In the genomic region with DNA sequence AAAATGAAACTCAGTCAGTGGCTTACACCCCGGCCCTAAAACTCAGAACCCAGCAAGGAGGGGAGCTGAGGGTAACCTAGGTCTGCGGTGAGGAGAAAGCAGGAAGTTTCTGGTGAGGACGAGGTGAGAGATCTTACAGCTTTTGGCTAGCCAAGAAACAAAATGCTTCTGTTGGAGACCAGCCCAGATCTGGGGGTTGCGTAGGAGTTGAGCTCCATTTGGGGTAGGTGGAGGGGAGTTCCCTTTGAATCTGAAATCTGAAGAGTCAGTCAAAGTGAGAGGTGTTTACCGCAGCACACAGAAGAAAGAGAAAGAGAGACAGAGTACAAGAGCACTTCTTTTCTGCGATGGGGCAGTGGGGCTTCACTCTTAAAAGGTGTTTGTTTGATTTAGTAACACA, we compare ENCODE assay signal across 8 cellular contexts. TPM values are rescaled to one million over a fixed set of nuclear protein-coding genes. Genes with fewer than 3 reads are reported as not detected.
DNase-seq lines count a peak whose midpoint lies in the region; ATAC-seq and TF ChIP-seq lines count a peak whose summit lies in the region.

No MANE protein-coding gene starts in this region.

- peak overlapping the region; percentile 70 for H3K4me3 Mint-ChIP-seq in activated naive CD8-positive, alpha-beta T cell treated with anti-CD3 and anti-CD28 coated beads, Interleukin-2, amount 10 ng/mL, durations not matched to agents 7 days and 5 days

- peaks cover 0 to 31% (median 8%) of the 10 kb centered on the region in 4 donors for H3K4me1 ChIP-seq in Peyer's patch

- DNase-seq in GM10248 (ENCODE audit: extremely low spot score) (peak; percentile 73), Peyer's patch (peak in 2 of 3 donors; percentile 55 to 73), NCI-H345 treated with DMSO at 0.1 percent for 48 hours (lab: John Stamatoyannopoulos, UW; ENCODE audit: unreplicated experiment) (no peak), AG08395 (ENCODE audit: low spot score) (no peak), ureter (ENCODE audit: low spot score) (no peak)
- peak; percentile 59 for DNase-seq in activated naive CD8-positive, alpha-beta T cell treated with anti-CD3 and anti-CD28 coated beads, Interleukin-2, amount 10 ng/mL, durations not matched to agents 7 days and 5 days
- peak; percentile 61 to 79 for DNase-seq in stimulated activated CD4-positive, alpha-beta T cell treated with anti-CD3 and anti-CD28 coated beads, Interleukin-4, amount 100 ng/mL, for 4 hours

- TF ChIP-seq POLR2A in Peyer's patch (IDR thresholded peaks at IDR 0.05), result no peak

- peak overlapping the region; percentile 90 for H3K27ac Mint-ChIP-seq in activated naive CD8-positive, alpha-beta T cell treated with anti-CD3 and anti-CD28 coated beads, Interleukin-2, amount 10 ng/mL, durations not matched to agents 7 days and 5 days

- CTCF ChIA-PET in GM10248 (lab: Yijun Ruan, JAX), result interaction anchor here (0.8 to 2.2 kb wide), 3 partner anchors 10 to 14 kb away, joined by 3 to 10 read pairs (median 3); no protein-coding TSS in a partner anchor

- H3K27me3 ChIP-seq in Peyer's patch, result no peaks in the 10 kb centered on the region

- H3K27me3 Mint-ChIP-seq in activated naive CD8-positive, alpha-beta T cell treated with anti-CD3 and anti-CD28 coated beads, Interleukin-2, amount 10 ng/mL, durations not matched to agents 7 days and 5 days, result peaks cover 29% of the 10 kb centered on the region

- H3K36me3 Mint-ChIP-seq in activated naive CD8-positive, alpha-beta T cell treated with anti-CD3 and anti-CD28 coated beads, Interleukin-2, amount 10 ng/mL, durations not matched to agents 7 days and 5 days, result no peaks in the 10 kb centered on the region

- TF ChIP-seq CTCF in GM10248 (IDR thresholded peaks at IDR 0.05; ENCODE audit: control extremely low read depth, extremely low read depth, low read depth, missing control alignments) (no peak), Peyer's patch (IDR thresholded peaks at IDR 0.05) (no peak)

- H3K36me3 ChIP-seq in Peyer's patch, result peaks cover 0 to 21% (median 0%) of the 10 kb centered on the region in 3 donors

- peak overlapping the region in 1 of 4 donors; percentile 57 for H3K27ac ChIP-seq in Peyer's patch

- no peaks in the 10 kb centered on the region for H3K9me3 ChIP-seq in Peyer's patch

- H3K4me1 Mint-ChIP-seq in activated naive CD8-positive, alpha-beta T cell treated with anti-CD3 and anti-CD28 coated beads, Interleukin-2, amount 10 ng/mL, durations not matched to agents 7 days and 5 days, result peaks cover 20% of the 10 kb centered on the region

- H3K4me3 ChIP-seq in Peyer's patch, result peak overlapping the region in 1 of 4 donors; percentile 9

- no peaks in the 10 kb centered on the region for H3K9me3 Mint-ChIP-seq in activated naive CD8-positive, alpha-beta T cell treated with anti-CD3 and anti-CD28 coated beads, Interleukin-2, amount 10 ng/mL, durations not matched to agents 7 days and 5 days

- ATAC-seq in HG02623 (IDR thresholded peaks at IDR 0.05; ENCODE audit: unreplicated experiment), result peak; percentile 93
- ATAC-seq in activated naive CD8-positive, alpha-beta T cell treated with anti-CD3 and anti-CD28 coated beads, Interleukin-2, amount 10 ng/mL, durations not matched to agents 7 days and 5 days (ENCODE audit: low read depth), result peak; percentile 96

- POLR2A ChIA-PET in GM10248 (lab: Yijun Ruan, JAX), result interaction anchor here (1.1 kb wide), 1 partner anchor 10 kb away, joined by 3 read pairs; no protein-coding TSS in a partner anchor
- POLR2A ChIA-PET in activated naive CD8-positive, alpha-beta T cell treated with anti-CD3 and anti-CD28 coated beads, Interleukin-2, amount 10 ng/mL, durations not matched to agents 7 days and 5 days (lab: Charles Lee), result interaction anchor here (1.4 to 1.6 kb wide), 2 partner anchors 10 to 16 kb away, joined by 4 to 8 read pairs; no protein-coding TSS in a partner anchor

RNA-seq across cellular contexts. Expression of a gene that starts 29.6 kb away (rescaled TPM):
- total RNA-seq in Peyer's patch (100 to 1,000 TPM in 2 of 4 donors, 10 to 100 TPM in 2; 75.9 to 143 (median 106) TPM), ureter (309 TPM)
- total RNA-seq in activated naive CD8-positive, alpha-beta T cell treated with anti-CD3 and anti-CD28 coated beads, Interleukin-2, amount 10 ng/mL, durations not matched to agents 7 days and 5 days, result not detected

Comparison
In these comparisons a context has a peak if more than half of its experiments do, and no peak if none do; other contexts are left out.
1. DNase-seq: peak in GM10248 (single experiment), Peyer's patch (2 of 3), activated naive CD8-positive, alpha-beta T cell treated with anti-CD3 and anti-CD28 coated beads, Interleukin-2, amount 10 ng/mL, durations not matched to agents 7 days and 5 days (single experiment) and stimulated activated CD4-positive, alpha-beta T cell treated with anti-CD3 and anti-CD28 coated beads, Interleukin-4, amount 100 ng/mL, for 4 hours (2 of 2); none in NCI-H345 treated with DMSO at 0.1 percent for 48 hours (single experiment), AG08395 (single experiment) and ureter (single experiment).
2. RNA of a gene that starts 29.6 kb away (total RNA-seq): 309 TPM in ureter (single experiment) and 75.9 to 143 TPM in Peyer's patch; not detected in activated naive CD8-positive, alpha-beta T cell treated with anti-CD3 and anti-CD28 coated beads, Interleukin-2, amount 10 ng/mL, durations not matched to agents 7 days and 5 days; every median in the first group is over 10 times any median in the second.